1 cellular context compared by ENCODE assay signal in the genomic region with DNA sequence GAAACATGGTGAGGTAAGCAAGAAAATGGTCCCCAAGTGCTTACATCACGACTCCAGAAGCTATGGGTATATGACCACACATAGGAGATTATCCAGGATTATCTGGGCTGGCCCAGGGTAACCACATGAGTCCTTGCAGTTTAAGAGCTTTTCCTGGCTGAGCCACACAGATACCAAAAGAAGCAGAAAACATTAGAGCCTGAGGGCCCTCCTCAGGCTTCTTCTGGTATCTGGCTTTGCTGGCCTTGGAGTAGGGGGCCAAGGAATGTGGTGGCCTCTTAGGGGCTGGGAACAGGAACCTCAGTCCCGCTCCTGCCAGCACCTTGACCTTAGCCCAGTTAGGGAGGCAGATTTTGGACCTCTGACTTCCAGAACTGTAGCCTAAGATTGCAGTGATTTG.
TF ChIP-seq lines count a peak whose summit lies in the region.

No MANE protein-coding gene starts in this region.

TF ChIP-seq in GM23338, 12 proteins besides CTCF, POLR2A, EP300 and RAD21 (continued from another document):
- TF ChIP-seq, protein P1, sequence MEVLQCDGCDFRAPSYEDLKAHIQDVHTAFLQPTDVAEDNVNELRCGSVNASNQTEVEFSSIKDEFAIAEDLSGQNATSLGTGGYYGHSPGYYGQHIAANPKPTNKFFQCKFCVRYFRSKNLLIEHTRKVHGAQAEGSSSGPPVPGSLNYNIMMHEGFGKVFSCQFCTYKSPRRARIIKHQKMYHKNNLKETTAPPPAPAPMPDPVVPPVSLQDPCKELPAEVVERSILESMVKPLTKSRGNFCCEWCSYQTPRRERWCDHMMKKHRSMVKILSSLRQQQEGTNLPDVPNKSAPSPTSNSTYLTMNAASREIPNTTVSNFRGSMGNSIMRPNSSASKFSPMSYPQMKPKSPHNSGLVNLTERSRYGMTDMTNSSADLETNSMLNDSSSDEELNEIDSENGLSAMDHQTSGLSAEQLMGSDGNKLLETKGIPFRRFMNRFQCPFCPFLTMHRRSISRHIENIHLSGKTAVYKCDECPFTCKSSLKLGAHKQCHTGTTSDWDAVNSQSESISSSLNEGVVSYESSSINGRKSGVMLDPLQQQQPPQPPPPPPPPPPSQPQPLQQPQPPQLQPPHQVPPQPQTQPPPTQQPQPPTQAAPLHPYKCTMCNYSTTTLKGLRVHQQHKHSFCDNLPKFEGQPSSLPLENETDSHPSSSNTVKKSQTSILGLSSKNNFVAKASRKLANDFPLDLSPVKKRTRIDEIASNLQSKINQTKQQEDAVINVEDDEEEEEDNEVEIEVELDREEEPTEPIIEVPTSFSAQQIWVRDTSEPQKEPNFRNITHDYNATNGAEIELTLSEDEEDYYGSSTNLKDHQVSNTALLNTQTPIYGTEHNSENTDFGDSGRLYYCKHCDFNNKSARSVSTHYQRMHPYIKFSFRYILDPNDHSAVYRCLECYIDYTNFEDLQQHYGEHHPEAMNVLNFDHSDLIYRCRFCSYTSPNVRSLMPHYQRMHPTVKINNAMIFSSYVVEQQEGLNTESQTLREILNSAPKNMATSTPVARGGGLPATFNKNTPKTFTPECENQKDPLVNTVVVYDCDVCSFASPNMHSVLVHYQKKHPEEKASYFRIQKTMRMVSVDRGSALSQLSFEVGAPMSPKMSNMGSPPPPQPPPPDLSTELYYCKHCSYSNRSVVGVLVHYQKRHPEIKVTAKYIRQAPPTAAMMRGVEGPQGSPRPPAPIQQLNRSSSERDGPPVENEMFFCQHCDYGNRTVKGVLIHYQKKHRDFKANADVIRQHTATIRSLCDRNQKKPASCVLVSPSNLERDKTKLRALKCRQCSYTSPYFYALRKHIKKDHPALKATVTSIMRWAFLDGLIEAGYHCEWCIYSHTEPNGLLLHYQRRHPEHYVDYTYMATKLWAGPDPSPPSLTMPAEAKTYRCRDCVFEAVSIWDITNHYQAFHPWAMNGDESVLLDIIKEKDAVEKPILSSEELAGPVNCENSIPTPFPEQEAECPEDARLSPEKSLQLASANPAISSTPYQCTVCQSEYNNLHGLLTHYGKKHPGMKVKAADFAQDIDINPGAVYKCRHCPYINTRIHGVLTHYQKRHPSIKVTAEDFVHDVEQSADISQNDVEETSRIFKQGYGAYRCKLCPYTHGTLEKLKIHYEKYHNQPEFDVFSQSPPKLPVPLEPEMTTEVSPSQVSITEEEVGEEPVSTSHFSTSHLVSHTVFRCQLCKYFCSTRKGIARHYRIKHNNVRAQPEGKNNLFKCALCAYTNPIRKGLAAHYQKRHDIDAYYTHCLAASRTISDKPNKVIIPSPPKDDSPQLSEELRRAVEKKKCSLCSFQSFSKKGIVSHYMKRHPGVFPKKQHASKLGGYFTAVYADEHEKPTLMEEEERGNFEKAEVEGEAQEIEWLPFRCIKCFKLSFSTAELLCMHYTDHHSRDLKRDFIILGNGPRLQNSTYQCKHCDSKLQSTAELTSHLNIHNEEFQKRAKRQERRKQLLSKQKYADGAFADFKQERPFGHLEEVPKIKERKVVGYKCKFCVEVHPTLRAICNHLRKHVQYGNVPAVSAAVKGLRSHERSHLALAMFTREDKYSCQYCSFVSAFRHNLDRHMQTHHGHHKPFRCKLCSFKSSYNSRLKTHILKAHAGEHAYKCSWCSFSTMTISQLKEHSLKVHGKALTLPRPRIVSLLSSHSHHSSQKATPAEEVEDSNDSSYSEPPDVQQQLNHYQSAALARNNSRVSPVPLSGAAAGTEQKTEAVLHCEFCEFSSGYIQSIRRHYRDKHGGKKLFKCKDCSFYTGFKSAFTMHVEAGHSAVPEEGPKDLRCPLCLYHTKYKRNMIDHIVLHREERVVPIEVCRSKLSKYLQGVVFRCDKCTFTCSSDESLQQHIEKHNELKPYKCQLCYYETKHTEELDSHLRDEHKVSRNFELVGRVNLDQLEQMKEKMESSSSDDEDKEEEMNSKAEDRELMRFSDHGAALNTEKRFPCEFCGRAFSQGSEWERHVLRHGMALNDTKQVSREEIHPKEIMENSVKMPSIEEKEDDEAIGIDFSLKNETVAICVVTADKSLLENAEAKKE (CRISPR knock-in tag; IDR thresholded peaks at IDR 0.05) = 0 out of 2 replicates have a peak, but pooled peaks have one; percentile 22
